In the genomic region with DNA sequence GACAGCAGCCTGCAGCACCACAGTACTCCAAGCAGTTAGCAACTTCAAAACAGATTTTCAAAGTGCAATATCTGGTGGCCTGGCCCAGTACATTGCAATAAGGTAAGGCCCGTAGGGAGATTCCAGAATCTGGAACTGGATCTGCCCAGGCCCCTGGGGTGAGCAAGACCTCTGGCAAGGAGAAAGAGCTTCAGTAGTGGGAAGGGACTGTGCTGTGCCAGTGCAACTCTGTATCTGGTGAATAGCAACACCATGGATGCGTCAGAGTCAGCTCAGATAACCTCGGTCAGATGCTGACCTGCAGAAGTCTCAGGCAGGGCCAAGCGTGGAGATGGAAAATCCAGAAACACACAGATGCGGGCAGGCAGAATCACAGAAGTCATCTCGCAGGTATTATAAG, we compare ENCODE assay signal across 22 cellular contexts. TPM values are rescaled to one million over a fixed set of nuclear protein-coding genes. Genes with fewer than 3 reads are reported as not detected.
A peak's percentile ranks its signal among the peaks of the same experiment; 100 is the strongest.
DNase-seq lines count a peak whose midpoint lies in the region; ATAC-seq and TF ChIP-seq lines count a peak whose summit lies in the region.
"Had no signal": no experiment of that assay in that cellular context is flagged by ENCODE, and none has a peak within 500 bp of the region (broad histone marks: within the 10 kb centered on the region; RNA-seq: fewer than 3 reads in every experiment).

No MANE protein-coding gene starts in this region.

- H4K91ac ChIP-seq in H9 (ENCODE audit: insufficient read length, low read depth, low read length): no peak overlapping the region

- no peak overlapping the region for H3T11ph ChIP-seq in H9 (ENCODE audit: low read length)

- H3K27ac Mint-ChIP-seq in H9: peak overlapping the region in 1 of 3 experiments; percentile 9; a peak in 2 of 7 replicates
- peak overlapping the region; percentile 5 to 78 (median 46) for H3K27ac Mint-ChIP-seq in naive thymus-derived CD4-positive, alpha-beta T cell

- H3K18ac ChIP-seq in H9 (ENCODE audit: insufficient read length, low read depth, low read length): no peak overlapping the region

- no peak for DNase-seq in cardiac muscle cell (ENCODE audit: low read depth in 1 of 2, low spot score in 1 of 2)
- DNase-seq in cardiac septum (ENCODE audit: low spot score): no peak
- no peak for DNase-seq in H9
- DNase-seq in naive thymus-derived CD4-positive, alpha-beta T cell: no peak
- DNase-seq in substantia nigra (lab: John Stamatoyannopoulos, UW): no peak
- no peak for DNase-seq in mesenteric fat pad (ENCODE audit: low spot score)
- no peak for DNase-seq in NCI-H146 treated with DMSO at 0.1 percent for 48 hours (lab: John Stamatoyannopoulos, UW; ENCODE audit: unreplicated experiment)
- DNase-seq in SK-N-DZ (ENCODE audit: low spot score): no peak
- DNase-seq: DMS79; H7; IMR-90; Karpas-422; NCI-H1417 treated with DMSO at 0.1 percent for 48 hours; NCI-H2029 treated with DMSO at 0.1 percent for 48 hours; NCI-H2171; NCI-H446 treated with DMSO at 0.1 percent for 48 hours; NCI-H69; NK-92 treated with Interleukin-12 subunit alpha and Interleukin-12 subunit beta, amount 100 ng/mL, for 24 hours; Right ventricle myocardium superior; SK-N-SH had no signal

- TF ChIP-seq CTCF in cardiac muscle cell (IDR thresholded peaks at IDR 0.05; ENCODE audit: low read depth, low read length): no peak
- TF ChIP-seq CTCF in H9 (conservative IDR thresholded peaks at IDR 0.05): no peak

- H3K27ac ChIP-seq in cardiac muscle cell (peak overlapping the region; percentile 42), H9 (ENCODE audit: insufficient read length, low read depth, low read length) (no peak overlapping the region), substantia nigra (ENCODE audit: low read depth, low read length, poor library complexity, severe bottlenecking) (peak overlapping the region; percentile 18)
- H3K27ac ChIP-seq in naive thymus-derived CD4-positive, alpha-beta T cell (ENCODE audit: low read depth, low read length): no peak overlapping the region
- H3K27ac ChIP-seq: HL-60 had no signal

- no peaks in the 10 kb centered on the region for H3K23me2 ChIP-seq in H9 (ENCODE audit: insufficient read length, low read depth, low read length, poor library complexity, severe bottlenecking)

- H3K79me1 ChIP-seq in H9 (ENCODE audit: insufficient read depth, low read depth, low read length, poor library complexity, severe bottlenecking): no peaks in the 10 kb centered on the region

- no peaks in the 10 kb centered on the region; a peak in 1 of 7 replicates for H3K36me3 Mint-ChIP-seq in H9 (ENCODE audit: insufficient read depth in 1 of 3, low read depth in 3 of 3)
- peaks cover 3 to 26% (median 12%) of the 10 kb centered on the region in 5 donors for H3K36me3 Mint-ChIP-seq in naive thymus-derived CD4-positive, alpha-beta T cell

- no peak overlapping the region for H3K56ac ChIP-seq in H9 (ENCODE audit: insufficient read length, low read depth, low read length)

- H2BK5ac ChIP-seq in H9 (ENCODE audit: insufficient read length, low read length): no peak overlapping the region

- no peaks in the 10 kb centered on the region for H3K27me3 Mint-ChIP-seq in H9 (ENCODE audit: low read depth)
- no peaks in the 10 kb centered on the region for H3K27me3 Mint-ChIP-seq in naive thymus-derived CD4-positive, alpha-beta T cell

- no peak overlapping the region for H2BK12ac ChIP-seq in H9 (ENCODE audit: insufficient read length, low read depth, low read length)

- H4K8ac ChIP-seq in H9 (replicated peaks; ENCODE audit: insufficient read length, low read depth, low read length): no peak overlapping the region

- H2BK20ac ChIP-seq in H9 (ENCODE audit: low read depth, low read length, poor library complexity, severe bottlenecking): no peak overlapping the region

- H3K9me3 Mint-ChIP-seq in H9: no peaks in the 10 kb centered on the region; a peak in 1 of 5 replicates
- peaks cover 0 to 1% (median 0%) of the 10 kb centered on the region in 11 donors for H3K9me3 Mint-ChIP-seq in naive thymus-derived CD4-positive, alpha-beta T cell

- H3K4me3 Mint-ChIP-seq in H9: no peak overlapping the region
- H3K4me3 Mint-ChIP-seq in naive thymus-derived CD4-positive, alpha-beta T cell: peak overlapping the region in 1 of 10 donors; percentile 26

- no peaks in the 10 kb centered on the region for H4K20me1 ChIP-seq in H9 (ENCODE audit: control insufficient read depth, insufficient read depth, insufficient read length)

- H3K4me2 ChIP-seq in H9 (ENCODE audit: insufficient read depth, insufficient read length, low read length): no peak overlapping the region
- H3K4me2 ChIP-seq: SK-N-SH had no signal

- no peaks in the 10 kb centered on the region for H3K79me2 ChIP-seq in H9 (ENCODE audit: insufficient read depth, low read length)

- POLR2A ChIA-PET in naive thymus-derived CD4-positive, alpha-beta T cell (lab: Charles Lee): interaction anchor here (0.8 to 0.9 kb wide), 2 partner anchors 28 to 33 kb away, joined by 3 read pairs; no protein-coding TSS in a partner anchor

- no peaks in the 10 kb centered on the region for H3K27me3 ChIP-seq in cardiac muscle cell
- no peaks in the 10 kb centered on the region for H3K27me3 ChIP-seq in H9 (ENCODE audit: insufficient read depth, low read length)
- no peaks in the 10 kb centered on the region for H3K27me3 ChIP-seq in naive thymus-derived CD4-positive, alpha-beta T cell (ENCODE audit: control insufficient read depth in 2 of 2, insufficient read depth in 2 of 2, low read length in 2 of 2)

- H3K36me3 ChIP-seq in cardiac muscle cell: no peaks in the 10 kb centered on the region
- H3K36me3 ChIP-seq in naive thymus-derived CD4-positive, alpha-beta T cell (ENCODE audit: control insufficient read depth in 2 of 3, insufficient read depth in 3 of 3, low read length in 3 of 3): no peaks in the 10 kb centered on the region

- no peak overlapping the region for H2BK120ac ChIP-seq in H9 (ENCODE audit: low read depth, low read length, poor library complexity, severe bottlenecking)

- H3K4me1 Mint-ChIP-seq in H9: peaks cover 10 to 12% of the 10 kb centered on the region in 2 experiments
- H3K4me1 Mint-ChIP-seq in naive thymus-derived CD4-positive, alpha-beta T cell: peaks cover 32 to 81% (median 67%) of the 10 kb centered on the region in 7 donors

- no peak overlapping the region; the same call in 1 of the 2 replicates for H3K14ac ChIP-seq in H9 (ENCODE audit: insufficient read depth, low read length)

- CTCF ChIA-PET in naive thymus-derived CD4-positive, alpha-beta T cell (lab: Charles Lee): interaction anchor here (1.0 to 1.2 kb wide), 2 partner anchors 31 to 134 kb away, joined by 3 to 4 read pairs; partner anchors contain the start of gene ELMO1

- no peak overlapping the region for H3K23ac ChIP-seq in H9 (ENCODE audit: insufficient read length, low read depth, low read length)

- ATAC-seq in naive thymus-derived CD4-positive, alpha-beta T cell: no peak

- no CpG with 5 or more reads among the region's 6 CpGs for WGBS in H9 (ENCODE audit: extremely low coverage, insufficient read length, low lambda C conversion rate)

- peak overlapping the region; percentile 30 for H2AK5ac ChIP-seq in H9 (ENCODE audit: insufficient read length, low read length)

- H4K5ac ChIP-seq in H9 (ENCODE audit: insufficient read length, low read depth, low read length): no peak overlapping the region

- H3K9me3 ChIP-seq in cardiac muscle cell (ENCODE audit: low read depth) (no peaks in the 10 kb centered on the region), H9 (ENCODE audit: control insufficient read depth, low read depth, low read length) (no peaks in the 10 kb centered on the region)
- no peaks in the 10 kb centered on the region for H3K9me3 ChIP-seq in naive thymus-derived CD4-positive, alpha-beta T cell (ENCODE audit: control insufficient read depth in 2 of 3, low read length in 3 of 3)
- H3K9me3 ChIP-seq: SK-N-SH had no signal

- no peak overlapping the region for H3K9ac ChIP-seq in H9 (ENCODE audit: extremely low read depth, insufficient read length, low read length)
- H3K9ac ChIP-seq: SK-N-SH had no signal

- no peak overlapping the region for H2AFZ ChIP-seq in H9 (ENCODE audit: low read length)

- no peak overlapping the region for H3K4me3 ChIP-seq in cardiac muscle cell
- H3K4me3 ChIP-seq in naive thymus-derived CD4-positive, alpha-beta T cell (ENCODE audit: low read length): no peak overlapping the region

- H3K4me1 ChIP-seq in cardiac muscle cell (ENCODE audit: low read depth) (no peaks in the 10 kb centered on the region), H9 (ENCODE audit: insufficient read depth, low read length) (peaks cover 4% of the 10 kb centered on the region; the same call in 1 of the 2 replicates)
- H3K4me1 ChIP-seq in naive thymus-derived CD4-positive, alpha-beta T cell (ENCODE audit: control insufficient read depth in 2 of 2, insufficient read depth in 2 of 2, low read length in 2 of 2): peaks cover 0 to 12% of the 10 kb centered on the region in 2 donors

- no peak overlapping the region for H2BK15ac ChIP-seq in H9 (ENCODE audit: low read depth, low read length)

- H3K4ac ChIP-seq in H9 (ENCODE audit: low read depth, low read length): no peak overlapping the region

- intact Hi-C loops in cardiac septum (cut with DNase I): no loop called here
- intact Hi-C loops in naive thymus-derived CD4-positive, alpha-beta T cell (cut with micrococcal nuclease): no loop called here

RNA-seq across cellular contexts. Expression of gene ELMO1, which starts 30.3 kb away (rescaled TPM):
- total RNA-seq in cardiac muscle cell (5.1 and 9.6 TPM in 2 replicates), cardiac septum (11.4 TPM), H9 (2021) (7.8 TPM in 2 replicates), mesenteric fat pad (48.9 TPM)
- 10.8 and 16.3 TPM in 2 replicates for polyA plus RNA-seq in cardiac muscle cell
- total RNA-seq in naive thymus-derived CD4-positive, alpha-beta T cell: 100 to 1,000 TPM; 119 to 160 (median 126) TPM
- polyA plus RNA-seq in naive thymus-derived CD4-positive, alpha-beta T cell: 100 to 1,000 TPM in 1 of 2 donors, 10 to 100 TPM in 1; 63.6 to 101 TPM
- 9.4 and 12.0 TPM in 2 replicates for polyA plus RNA-seq in SK-N-DZ (2014; cell fraction: cytosol; rRNA removed)
- polyA plus RNA-seq in SK-N-DZ (2014; cell fraction: nucleus; rRNA removed): 5.4 and 9.9 TPM in 2 replicates
- total RNA-seq: IMR-90 had no signal
- polyA plus RNA-seq: BJ had no signal

Comparison
In these comparisons a context has a peak if more than half of its experiments do, and no peak if none do; other contexts are left out.
1. H3K27ac ChIP-seq: peak in cardiac muscle cell (single experiment) and substantia nigra (single experiment); none in H9 (single experiment) and naive thymus-derived CD4-positive, alpha-beta T cell (single experiment).